ENCODE assay signal across 16 cellular contexts in the genomic region with DNA sequence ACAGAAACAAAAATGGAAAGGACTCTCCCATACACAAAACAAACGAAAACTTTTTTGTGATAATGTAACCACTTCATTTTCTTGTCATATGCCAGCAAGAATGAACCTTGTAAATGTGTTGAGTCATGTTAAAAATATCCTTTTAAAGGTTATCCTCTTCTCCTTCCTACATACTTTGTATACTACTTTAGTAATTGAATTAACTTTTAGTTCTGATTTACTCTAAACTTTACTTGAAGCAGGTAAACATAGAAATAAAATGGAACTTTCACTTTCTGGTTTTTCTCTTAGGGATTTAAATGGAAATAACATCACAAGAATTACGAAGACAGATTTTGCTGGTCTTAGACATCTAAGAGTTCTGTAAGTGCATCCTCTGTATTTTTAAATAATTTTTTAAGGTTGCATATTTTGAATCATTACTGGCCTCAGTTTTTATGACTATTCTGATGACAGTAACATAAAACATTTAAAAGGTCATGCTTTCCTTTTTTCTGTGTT. TPM values are rescaled to one million over a fixed set of nuclear protein-coding genes. Genes with fewer than 3 reads are reported as not detected.
DNase-seq lines count a peak whose midpoint lies in the region; ATAC-seq, FAIRE-seq and TF ChIP-seq lines count a peak whose summit lies in the region.
"Had no signal": no experiment of that assay in that cellular context is flagged by ENCODE, and none has a peak within 500 bp of the region (broad histone marks: within the 10 kb centered on the region; RNA-seq: fewer than 3 reads in every experiment).

No MANE protein-coding gene starts in this region.

- H3K9me3 ChIP-seq in left ventricle myocardium inferior (replicated peaks) (no peaks in the 10 kb centered on the region), right atrium auricular region (no peaks in the 10 kb centered on the region), ectodermal cell (ENCODE audit: control insufficient read depth, low read length) (no peaks in the 10 kb centered on the region), aorta (ENCODE audit: control insufficient read depth, low read length) (no peaks in the 10 kb centered on the region), HepG2 (ENCODE audit: low read length) (no peaks in the 10 kb centered on the region)
- H3K9me3 ChIP-seq: transverse colon had no signal

- TF ChIP-seq CTCF in left ventricle myocardium inferior (IDR thresholded peaks at IDR 0.05; ENCODE audit: borderline replicate concordance) = no peak
- no peak for TF ChIP-seq CTCF in right atrium auricular region (IDR thresholded peaks at IDR 0.05)
- TF ChIP-seq CTCF in nephron (IDR thresholded peaks at IDR 0.05; ENCODE audit: unreplicated experiment in 3 of 3) = no peak
- no peak for TF ChIP-seq CTCF in HepG2 (CRISPR knock-in tag; IDR thresholded peaks at IDR 0.05)

- H3K9me3 Mint-ChIP-seq in nephron = no peaks in the 10 kb centered on the region
- no peaks in the 10 kb centered on the region for H3K9me3 Mint-ChIP-seq in activated T-helper 2 cell treated with anti-CD3 and anti-CD28 coated beads, Interferon-gamma antibody, Interleukin-2, Interleukin-4, amounts not matched to agents 10 μg/mL and 5 μg/mL and 100 μg/mL, durations not matched to agents 14 hours and 24 hours and 36 hours
- H3K9me3 Mint-ChIP-seq: activated B cell treated with CpG ODN at 0.5 μM for 24 hours; activated naive CD8-positive, alpha-beta T cell treated with anti-CD3 and anti-CD28 coated beads for 36 hours had no signal

- peaks cover 24% of the 10 kb centered on the region for H3K36me3 Mint-ChIP-seq in nephron (ENCODE audit: low read depth)
- no peaks in the 10 kb centered on the region for H3K36me3 Mint-ChIP-seq in activated T-helper 2 cell treated with anti-CD3 and anti-CD28 coated beads, Interferon-gamma antibody, Interleukin-2, Interleukin-4, amounts not matched to agents 10 μg/mL and 5 μg/mL and 100 μg/mL, durations not matched to agents 14 hours and 24 hours and 36 hours (ENCODE audit: low read depth)
- H3K36me3 Mint-ChIP-seq: natural killer cell had no signal

- DNase-seq in left ventricle myocardium inferior (no peak), right atrium auricular region (ENCODE audit: low spot score) (no peak), aorta (no peak), HepG2 (ENCODE audit: low spot score) (no peak)
- no peak for DNase-seq in activated naive CD4-positive, alpha-beta T cell treated with anti-CD3 and anti-CD28 coated beads, Interleukin-2, amount 50 U/mL, for 16 hours
- DNase-seq in activated T-helper 2 cell treated with anti-CD3 and anti-CD28 coated beads, Interferon-gamma antibody, Interleukin-2, Interleukin-4, amounts not matched to agents 10 μg/mL and 5 μg/mL and 100 μg/mL, durations not matched to agents 14 hours and 24 hours and 36 hours (ENCODE audit: low spot score) = no peak
- DNase-seq: activated B cell treated with CpG ODN at 0.5 μM for 24 hours; activated naive CD8-positive, alpha-beta T cell treated with anti-CD3 and anti-CD28 coated beads for 36 hours; dermis blood vessel endothelial cell; DMS 273 treated with DMSO at 0.1 percent for 48 hours; Karpas-422; natural killer cell; NCI-H2081; transverse colon had no signal

- H3K4me1 ChIP-seq in left ventricle myocardium inferior (peaks cover 38% of the 10 kb centered on the region), right atrium auricular region (peaks cover 0 to 13% of the 10 kb centered on the region in 2 donors), ectodermal cell (ENCODE audit: control insufficient read depth, insufficient read depth, low read length) (peaks cover 11% of the 10 kb centered on the region), aorta (ENCODE audit: control insufficient read depth in 1 of 2, insufficient read depth in 2 of 2, low read length in 2 of 2) (no peaks in the 10 kb centered on the region), HepG2 (ENCODE audit: insufficient read depth, low read length) (no peaks in the 10 kb centered on the region)

- intact Hi-C loops in left ventricle myocardium inferior (cut with micrococcal nuclease) = no loop called here
- intact Hi-C loops in aorta (cut with DNase I) = no loop called here
- intact Hi-C loops in HepG2 (cut with micrococcal nuclease; ENCODE audit: unreplicated experiment) = no loop called here
- intact Hi-C loops in activated T-helper 2 cell treated with anti-CD3 and anti-CD28 coated beads, Interferon-gamma antibody, Interleukin-2, Interleukin-4, amounts not matched to agents 10 μg/mL and 5 μg/mL and 100 μg/mL, durations not matched to agents 14 hours and 24 hours and 36 hours (cut with micrococcal nuclease) = no loop called here

- no peaks in the 10 kb centered on the region for H3K79me2 ChIP-seq in HepG2 (ENCODE audit: insufficient read depth, low read length)

- peaks cover 30% of the 10 kb centered on the region for H3K4me1 Mint-ChIP-seq in nephron
- H3K4me1 Mint-ChIP-seq in activated T-helper 2 cell treated with anti-CD3 and anti-CD28 coated beads, Interferon-gamma antibody, Interleukin-2, Interleukin-4, amounts not matched to agents 10 μg/mL and 5 μg/mL and 100 μg/mL, durations not matched to agents 14 hours and 24 hours and 36 hours (ENCODE audit: low read depth) = peaks cover 3% of the 10 kb centered on the region
- H3K4me1 Mint-ChIP-seq: natural killer cell had no signal

- H3K27ac ChIP-seq in left ventricle myocardium inferior (replicated peaks) (no peak overlapping the region), right atrium auricular region (no peak overlapping the region), ectodermal cell (ENCODE audit: insufficient read depth, low read depth, low read length, poor library complexity, severe bottlenecking) (no peak overlapping the region), aorta (ENCODE audit: low read depth in 1 of 2, low read length in 2 of 2) (no peak overlapping the region), HepG2 (ENCODE audit: extremely low read length, insufficient read depth, low read length) (no peak overlapping the region)
- H3K27ac ChIP-seq: transverse colon had no signal

- H3K27me3 Mint-ChIP-seq in nephron (ENCODE audit: low read depth) = peaks cover 47% of the 10 kb centered on the region
- peaks cover 37% of the 10 kb centered on the region for H3K27me3 Mint-ChIP-seq in activated T-helper 2 cell treated with anti-CD3 and anti-CD28 coated beads, Interferon-gamma antibody, Interleukin-2, Interleukin-4, amounts not matched to agents 10 μg/mL and 5 μg/mL and 100 μg/mL, durations not matched to agents 14 hours and 24 hours and 36 hours (ENCODE audit: low read depth)

- CTCF ChIA-PET in HepG2 (lab: Yijun Ruan, JAX; ENCODE audit: low intra/inter-chr PET ratio, low total read pairs) = no interaction called here

- peak overlapping the region; percentile 73 for H3K4me3 ChIP-seq in left ventricle myocardium inferior
- H3K4me3 ChIP-seq in right atrium auricular region = no peak overlapping the region
- peak overlapping the region; percentile 67 for H3K4me3 ChIP-seq in ectodermal cell (ENCODE audit: insufficient read depth, low read depth, low read length)
- peak overlapping the region in 1 of 2 donors; percentile 73 for H3K4me3 ChIP-seq in aorta (ENCODE audit: low read length in 2 of 2)
- H3K4me3 ChIP-seq in HepG2 (replicated peaks in 1 of 3; ENCODE audit: insufficient read depth in 1 of 3, low read depth in 2 of 3, low read length in 3 of 3) = no peak overlapping the region

- FAIRE-seq in HepG2 (lab: Jason Lieb, UNC) = no peak

- POLR2A ChIA-PET in HepG2 (lab: Yijun Ruan, JAX) = no interaction called here

- WGBS in ectodermal cell, 2 experiments = 79 to 80% methylated on average over 1 to 2 of the region's 2 CpGs
- 39% methylated on average over 2 of the region's 2 CpGs for WGBS in aorta, 2 donors
- 4% methylated on average over 2 of the region's 2 CpGs for WGBS in HepG2 (ENCODE audit: low lambda C conversion rate)

- no peak overlapping the region for H2AFZ ChIP-seq in HepG2 (ENCODE audit: low read length)

- in situ Hi-C loops in HepG2 (cut with HindIII; ENCODE audit: extremely low pct_ligation_motif_present, low pct_unique_long_range_greater_than_20kb) = loop anchor here (25.0 kb wide), 1 partner anchor 1569 kb away; no protein-coding TSS in a partner anchor

- peak overlapping the region; percentile 94 to 98 (median 97) for H3K4me3 Mint-ChIP-seq in nephron
- H3K4me3 Mint-ChIP-seq in activated T-helper 2 cell treated with anti-CD3 and anti-CD28 coated beads, Interferon-gamma antibody, Interleukin-2, Interleukin-4, amounts not matched to agents 10 μg/mL and 5 μg/mL and 100 μg/mL, durations not matched to agents 14 hours and 24 hours and 36 hours (ENCODE audit: low read depth) = no peak overlapping the region
- H3K4me3 Mint-ChIP-seq: activated B cell treated with CpG ODN at 0.5 μM for 24 hours; activated naive CD8-positive, alpha-beta T cell treated with anti-CD3 and anti-CD28 coated beads for 36 hours; natural killer cell had no signal

- H3K9ac ChIP-seq in HepG2 (ENCODE audit: insufficient read depth, low read depth, low read length) = no peak overlapping the region

- TF ChIP-seq RAD21 in HepG2 (CRISPR knock-in tag; IDR thresholded peaks at IDR 0.05) = no peak

- TF ChIP-seq EP300 in HepG2 (IDR thresholded peaks at IDR 0.05; ENCODE audit: low read depth in 2 of 2, low read length in 2 of 2) = no peak
- TF ChIP-seq EP300 in HepG2 (CRISPR knock-in tag; IDR thresholded peaks at IDR 0.05; ENCODE audit: borderline replicate concordance) = no peak

- no peaks in the 10 kb centered on the region for H4K20me1 ChIP-seq in HepG2 (ENCODE audit: insufficient read depth, low read length)

- peaks cover 60% of the 10 kb centered on the region for H3K27me3 ChIP-seq in left ventricle myocardium inferior (ENCODE audit: low read depth)
- no peaks in the 10 kb centered on the region for H3K27me3 ChIP-seq in right atrium auricular region
- H3K27me3 ChIP-seq in ectodermal cell (ENCODE audit: control insufficient read depth, insufficient read depth, low read length, poor library complexity, severe bottlenecking) = peaks cover 51% of the 10 kb centered on the region
- H3K27me3 ChIP-seq in aorta (ENCODE audit: control insufficient read depth in 1 of 2, insufficient read depth in 2 of 2, low read length in 1 of 2) = no peaks in the 10 kb centered on the region
- 0 out of 5 replicates have a peak, but pooled peaks cover 1 to 6% of the 10 kb centered on the region in 2 experiments for H3K27me3 ChIP-seq in HepG2 (ENCODE audit: control insufficient read depth in 1 of 2, insufficient read depth in 2 of 2, low read length in 2 of 2)

- no TSS peak for BruUV-seq in HepG2 (replicated peaks; lab: Mats Ljungman, UMichigan)

- ATAC-seq in aorta (ENCODE audit: low FRiP score) (no peak), HepG2 (no peak)
- ATAC-seq: natural killer cell had no signal

- no peak overlapping the region for H3K4me2 ChIP-seq in HepG2 (ENCODE audit: low read depth, low read length)

- H3K36me3 ChIP-seq in left ventricle myocardium inferior (no peaks in the 10 kb centered on the region), right atrium auricular region (no peaks in the 10 kb centered on the region), ectodermal cell (ENCODE audit: control insufficient read depth, insufficient read depth, low read length) (no peaks in the 10 kb centered on the region), aorta (ENCODE audit: control insufficient read depth in 1 of 2, insufficient read depth in 2 of 2, low read length in 1 of 2) (no peaks in the 10 kb centered on the region), HepG2 (replicated peaks in 1 of 2; ENCODE audit: control insufficient read depth in 1 of 2, insufficient read depth in 2 of 2, low read length in 2 of 2) (no peaks in the 10 kb centered on the region)
- H3K36me3 ChIP-seq: transverse colon had no signal

- no peak for TF ChIP-seq POLR2A in HepG2 (IDR thresholded peaks at IDR 0.05; ENCODE audit: insufficient read depth in 1 of 2, low read depth in 2 of 2, low read length in 2 of 2)

- H3K27ac Mint-ChIP-seq in nephron = peak overlapping the region; percentile 5 to 23 (median 6)
- H3K27ac Mint-ChIP-seq in activated T-helper 2 cell treated with anti-CD3 and anti-CD28 coated beads, Interferon-gamma antibody, Interleukin-2, Interleukin-4, amounts not matched to agents 10 μg/mL and 5 μg/mL and 100 μg/mL, durations not matched to agents 14 hours and 24 hours and 36 hours = no peak overlapping the region
- H3K27ac Mint-ChIP-seq: activated B cell treated with CpG ODN at 0.5 μM for 24 hours; activated naive CD8-positive, alpha-beta T cell treated with anti-CD3 and anti-CD28 coated beads for 36 hours; natural killer cell had no signal

RNA-seq across cellular contexts. Expression of a gene that starts 4.7 kb away (rescaled TPM):
- total RNA-seq in left ventricle myocardium inferior (6.0 TPM), right atrium auricular region (10 to 100 TPM in 1 of 2 donors, 1 to 10 TPM in 1; 6.7 to 12.1 TPM), aorta (100 to 1,000 TPM in 1 of 2 donors, 10 to 100 TPM in 1; 31.3 to 119 TPM), HepG2 (2016; rRNA removed; fragmentation: Illumina TruSeq; extraction: Trizol) (0.03 TPM in 1 of 2 replicates, not detected in the other)
- polyA plus RNA-seq in ectodermal cell (2013, experiment 1 of 4) = 13.5 TPM
- polyA plus RNA-seq in ectodermal cell (2013, experiment 2 of 4) = 15.8 TPM
- 14.6 TPM for polyA plus RNA-seq in ectodermal cell (2013, experiment 3 of 4)
- 18.8 TPM for polyA plus RNA-seq in ectodermal cell (2013, experiment 4 of 4)
- polyA plus RNA-seq in aorta (10 to 100 TPM in 1 of 2 donors, 1 to 10 TPM in 1; 1.3 to 15.1 TPM), HepG2 (2011; rRNA removed) (0.03 and 0.13 TPM in 2 replicates)
- not detected in 2 replicates for total RNA-seq in HepG2 (2016; cell fraction: cytosol; rRNA removed; fragmentation: Illumina TruSeq; extraction: Trizol; ENCODE audit: low read depth)
- total RNA-seq in HepG2 (2016; cell fraction: insoluble cytoplasmic fraction; rRNA removed; fragmentation: Illumina TruSeq; extraction: Trizol) = 0.02 TPM in 1 of 2 replicates, not detected in the other
- total RNA-seq in HepG2 (2016; cell fraction: membrane; rRNA removed; fragmentation: Illumina TruSeq; extraction: Trizol) = not detected in 2 replicates
- 0.09 and 0.19 TPM in 2 replicates for total RNA-seq in HepG2 (2016; cell fraction: nucleus; rRNA removed; fragmentation: Illumina TruSeq; extraction: Trizol)
- polyA plus RNA-seq in HepG2 (2011; cell fraction: cytosol; rRNA removed) = 0.01 and 0.06 TPM in 2 replicates
- polyA plus RNA-seq in HepG2 (2011; cell fraction: nucleus; rRNA removed) = 0.10 TPM in 1 of 2 replicates, not detected in the other
- 0.07 and 0.08 TPM in 2 replicates for polyA plus RNA-seq in HepG2 (2012)
- polyA plus RNA-seq in HepG2 (2016; cell fraction: cytosol; fragmentation: Illumina TruSeq; extraction: Trizol; ENCODE audit: low read depth) = not detected in 2 replicates
- polyA plus RNA-seq in HepG2 (2016; cell fraction: insoluble cytoplasmic fraction; fragmentation: Illumina TruSeq; extraction: Trizol; ENCODE audit: low read depth) = 0.28 TPM in 1 of 2 replicates, not detected in the other
- polyA plus RNA-seq in HepG2 (2016; cell fraction: membrane; fragmentation: Illumina TruSeq; extraction: Trizol; ENCODE audit: low read depth) = not detected in 2 replicates
- polyA plus RNA-seq in HepG2 (2016; cell fraction: nucleus; fragmentation: Illumina TruSeq; extraction: Trizol; ENCODE audit: insufficient read depth, low read depth) = not detected in 2 replicates
- 0.06 and 4.4 TPM in 2 replicates for polyA minus RNA-seq in HepG2 (2011; rRNA and poly(A)+ RNA removed; ENCODE audit: low replicate concordance)
- 0.99 TPM in 1 of 2 replicates, not detected in the other for polyA minus RNA-seq in HepG2 (2011; cell fraction: cytosol; rRNA and poly(A)+ RNA removed)
- 0.26 and 0.50 TPM in 2 replicates for polyA minus RNA-seq in HepG2 (2011; cell fraction: nucleus; rRNA and poly(A)+ RNA removed)
- total RNA-seq in activated T-helper 2 cell treated with anti-CD3 and anti-CD28 coated beads, Interferon-gamma antibody, Interleukin-2, Interleukin-4, amounts not matched to agents 10 μg/mL and 5 μg/mL and 100 μg/mL, durations not matched to agents 14 hours and 24 hours and 36 hours = 0.02 and 0.16 TPM in 2 replicates
- total RNA-seq: activated naive CD8-positive, alpha-beta T cell treated with anti-CD3 and anti-CD28 coated beads for 36 hours; natural killer cell had no signal

Comparison
In these comparisons a context has a peak if more than half of its experiments do, and no peak if none do; other contexts are left out.
1. H3K4me3 ChIP-seq: peak in left ventricle myocardium inferior (single experiment) and ectodermal cell (single experiment); none in right atrium auricular region (0 of 2) and HepG2 (0 of 3).